1 cellular context compared by ENCODE assay signal in genomic region chr6:147207351-147207750, GRCh38.
TF ChIP-seq lines count a peak whose summit lies in the region.

No MANE protein-coding gene starts in this region.

TF ChIP-seq in GM12878, 131 proteins besides CTCF, POLR2A, EP300 and RAD21 (continued from another document):
- no peak for TF ChIP-seq IRF5 (IDR thresholded peaks at IDR 0.05; ENCODE audit: borderline replicate concordance)
- TF ChIP-seq RCOR1 (conservative IDR thresholded peaks at IDR 0.05; ENCODE audit: low read depth, low read length) = no peak
- no peak for TF ChIP-seq MXI1 (IDR thresholded peaks at IDR 0.05; ENCODE audit: low read depth, low read length)
- TF ChIP-seq NFXL1 (IDR thresholded peaks at IDR 0.05; ENCODE audit: borderline replicate concordance) = no peak
- TF ChIP-seq, protein P1, sequence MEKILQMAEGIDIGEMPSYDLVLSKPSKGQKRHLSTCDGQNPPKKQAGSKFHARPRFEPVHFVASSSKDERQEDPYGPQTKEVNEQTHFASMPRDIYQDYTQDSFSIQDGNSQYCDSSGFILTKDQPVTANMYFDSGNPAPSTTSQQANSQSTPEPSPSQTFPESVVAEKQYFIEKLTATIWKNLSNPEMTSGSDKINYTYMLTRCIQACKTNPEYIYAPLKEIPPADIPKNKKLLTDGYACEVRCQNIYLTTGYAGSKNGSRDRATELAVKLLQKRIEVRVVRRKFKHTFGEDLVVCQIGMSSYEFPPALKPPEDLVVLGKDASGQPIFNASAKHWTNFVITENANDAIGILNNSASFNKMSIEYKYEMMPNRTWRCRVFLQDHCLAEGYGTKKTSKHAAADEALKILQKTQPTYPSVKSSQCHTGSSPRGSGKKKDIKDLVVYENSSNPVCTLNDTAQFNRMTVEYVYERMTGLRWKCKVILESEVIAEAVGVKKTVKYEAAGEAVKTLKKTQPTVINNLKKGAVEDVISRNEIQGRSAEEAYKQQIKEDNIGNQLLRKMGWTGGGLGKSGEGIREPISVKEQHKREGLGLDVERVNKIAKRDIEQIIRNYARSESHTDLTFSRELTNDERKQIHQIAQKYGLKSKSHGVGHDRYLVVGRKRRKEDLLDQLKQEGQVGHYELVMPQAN (conservative IDR thresholded peaks at IDR 0.05) = no peak
- TF ChIP-seq NR2C1 (IDR thresholded peaks at IDR 0.05) = no peak
- no peak for TF ChIP-seq RAD51 (IDR thresholded peaks at IDR 0.05)
- TF ChIP-seq, protein P2, sequence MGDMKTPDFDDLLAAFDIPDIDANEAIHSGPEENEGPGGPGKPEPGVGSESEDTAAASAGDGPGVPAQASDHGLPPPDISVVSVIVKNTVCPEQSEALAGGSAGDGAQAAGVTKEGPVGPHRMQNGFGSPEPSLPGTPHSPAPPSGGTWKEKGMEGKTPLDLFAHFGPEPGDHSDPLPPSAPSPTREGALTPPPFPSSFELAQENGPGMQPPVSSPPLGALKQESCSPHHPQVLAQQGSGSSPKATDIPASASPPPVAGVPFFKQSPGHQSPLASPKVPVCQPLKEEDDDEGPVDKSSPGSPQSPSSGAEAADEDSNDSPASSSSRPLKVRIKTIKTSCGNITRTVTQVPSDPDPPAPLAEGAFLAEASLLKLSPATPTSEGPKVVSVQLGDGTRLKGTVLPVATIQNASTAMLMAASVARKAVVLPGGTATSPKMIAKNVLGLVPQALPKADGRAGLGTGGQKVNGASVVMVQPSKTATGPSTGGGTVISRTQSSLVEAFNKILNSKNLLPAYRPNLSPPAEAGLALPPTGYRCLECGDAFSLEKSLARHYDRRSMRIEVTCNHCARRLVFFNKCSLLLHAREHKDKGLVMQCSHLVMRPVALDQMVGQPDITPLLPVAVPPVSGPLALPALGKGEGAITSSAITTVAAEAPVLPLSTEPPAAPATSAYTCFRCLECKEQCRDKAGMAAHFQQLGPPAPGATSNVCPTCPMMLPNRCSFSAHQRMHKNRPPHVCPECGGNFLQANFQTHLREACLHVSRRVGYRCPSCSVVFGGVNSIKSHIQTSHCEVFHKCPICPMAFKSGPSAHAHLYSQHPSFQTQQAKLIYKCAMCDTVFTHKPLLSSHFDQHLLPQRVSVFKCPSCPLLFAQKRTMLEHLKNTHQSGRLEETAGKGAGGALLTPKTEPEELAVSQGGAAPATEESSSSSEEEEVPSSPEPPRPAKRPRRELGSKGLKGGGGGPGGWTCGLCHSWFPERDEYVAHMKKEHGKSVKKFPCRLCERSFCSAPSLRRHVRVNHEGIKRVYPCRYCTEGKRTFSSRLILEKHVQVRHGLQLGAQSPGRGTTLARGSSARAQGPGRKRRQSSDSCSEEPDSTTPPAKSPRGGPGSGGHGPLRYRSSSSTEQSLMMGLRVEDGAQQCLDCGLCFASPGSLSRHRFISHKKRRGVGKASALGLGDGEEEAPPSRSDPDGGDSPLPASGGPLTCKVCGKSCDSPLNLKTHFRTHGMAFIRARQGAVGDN (IDR thresholded peaks at IDR 0.05) = no peak
- TF ChIP-seq ZNF592 (IDR thresholded peaks at IDR 0.05) = no peak
- no peak for TF ChIP-seq ZNF274 (IDR thresholded peaks at IDR 0.05; ENCODE audit: insufficient read depth, insufficient read length)
- no peak for TF ChIP-seq KAT2A (conservative IDR thresholded peaks at IDR 0.05; ENCODE audit: control insufficient read depth, low read depth, low read length)
- TF ChIP-seq, protein P3, sequence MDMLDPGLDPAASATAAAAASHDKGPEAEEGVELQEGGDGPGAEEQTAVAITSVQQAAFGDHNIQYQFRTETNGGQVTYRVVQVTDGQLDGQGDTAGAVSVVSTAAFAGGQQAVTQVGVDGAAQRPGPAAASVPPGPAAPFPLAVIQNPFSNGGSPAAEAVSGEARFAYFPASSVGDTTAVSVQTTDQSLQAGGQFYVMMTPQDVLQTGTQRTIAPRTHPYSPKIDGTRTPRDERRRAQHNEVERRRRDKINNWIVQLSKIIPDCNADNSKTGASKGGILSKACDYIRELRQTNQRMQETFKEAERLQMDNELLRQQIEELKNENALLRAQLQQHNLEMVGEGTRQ (IDR thresholded peaks at IDR 0.05; ENCODE audit: borderline replicate concordance, low read depth, low read length) = no peak
- TF ChIP-seq, protein P4, sequence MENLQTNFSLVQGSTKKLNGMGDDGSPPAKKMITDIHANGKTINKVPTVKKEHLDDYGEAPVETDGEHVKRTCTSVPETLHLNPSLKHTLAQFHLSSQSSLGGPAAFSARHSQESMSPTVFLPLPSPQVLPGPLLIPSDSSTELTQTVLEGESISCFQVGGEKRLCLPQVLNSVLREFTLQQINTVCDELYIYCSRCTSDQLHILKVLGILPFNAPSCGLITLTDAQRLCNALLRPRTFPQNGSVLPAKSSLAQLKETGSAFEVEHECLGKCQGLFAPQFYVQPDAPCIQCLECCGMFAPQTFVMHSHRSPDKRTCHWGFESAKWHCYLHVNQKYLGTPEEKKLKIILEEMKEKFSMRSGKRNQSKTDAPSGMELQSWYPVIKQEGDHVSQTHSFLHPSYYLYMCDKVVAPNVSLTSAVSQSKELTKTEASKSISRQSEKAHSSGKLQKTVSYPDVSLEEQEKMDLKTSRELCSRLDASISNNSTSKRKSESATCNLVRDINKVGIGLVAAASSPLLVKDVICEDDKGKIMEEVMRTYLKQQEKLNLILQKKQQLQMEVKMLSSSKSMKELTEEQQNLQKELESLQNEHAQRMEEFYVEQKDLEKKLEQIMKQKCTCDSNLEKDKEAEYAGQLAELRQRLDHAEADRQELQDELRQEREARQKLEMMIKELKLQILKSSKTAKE (IDR thresholded peaks at IDR 0.05; ENCODE audit: low read depth, poor library complexity, severe bottlenecking) = no peak
- TF ChIP-seq, protein P5, sequence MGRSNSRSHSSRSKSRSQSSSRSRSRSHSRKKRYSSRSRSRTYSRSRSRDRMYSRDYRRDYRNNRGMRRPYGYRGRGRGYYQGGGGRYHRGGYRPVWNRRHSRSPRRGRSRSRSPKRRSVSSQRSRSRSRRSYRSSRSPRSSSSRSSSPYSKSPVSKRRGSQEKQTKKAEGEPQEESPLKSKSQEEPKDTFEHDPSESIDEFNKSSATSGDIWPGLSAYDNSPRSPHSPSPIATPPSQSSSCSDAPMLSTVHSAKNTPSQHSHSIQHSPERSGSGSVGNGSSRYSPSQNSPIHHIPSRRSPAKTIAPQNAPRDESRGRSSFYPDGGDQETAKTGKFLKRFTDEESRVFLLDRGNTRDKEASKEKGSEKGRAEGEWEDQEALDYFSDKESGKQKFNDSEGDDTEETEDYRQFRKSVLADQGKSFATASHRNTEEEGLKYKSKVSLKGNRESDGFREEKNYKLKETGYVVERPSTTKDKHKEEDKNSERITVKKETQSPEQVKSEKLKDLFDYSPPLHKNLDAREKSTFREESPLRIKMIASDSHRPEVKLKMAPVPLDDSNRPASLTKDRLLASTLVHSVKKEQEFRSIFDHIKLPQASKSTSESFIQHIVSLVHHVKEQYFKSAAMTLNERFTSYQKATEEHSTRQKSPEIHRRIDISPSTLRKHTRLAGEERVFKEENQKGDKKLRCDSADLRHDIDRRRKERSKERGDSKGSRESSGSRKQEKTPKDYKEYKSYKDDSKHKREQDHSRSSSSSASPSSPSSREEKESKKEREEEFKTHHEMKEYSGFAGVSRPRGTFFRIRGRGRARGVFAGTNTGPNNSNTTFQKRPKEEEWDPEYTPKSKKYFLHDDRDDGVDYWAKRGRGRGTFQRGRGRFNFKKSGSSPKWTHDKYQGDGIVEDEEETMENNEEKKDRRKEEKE (IDR thresholded peaks at IDR 0.05) = no peak
- TF ChIP-seq RBBP5 (conservative IDR thresholded peaks at IDR 0.05) = no peak
- no peak for TF ChIP-seq FOXK2 (IDR thresholded peaks at IDR 0.05)
- TF ChIP-seq, protein P6, sequence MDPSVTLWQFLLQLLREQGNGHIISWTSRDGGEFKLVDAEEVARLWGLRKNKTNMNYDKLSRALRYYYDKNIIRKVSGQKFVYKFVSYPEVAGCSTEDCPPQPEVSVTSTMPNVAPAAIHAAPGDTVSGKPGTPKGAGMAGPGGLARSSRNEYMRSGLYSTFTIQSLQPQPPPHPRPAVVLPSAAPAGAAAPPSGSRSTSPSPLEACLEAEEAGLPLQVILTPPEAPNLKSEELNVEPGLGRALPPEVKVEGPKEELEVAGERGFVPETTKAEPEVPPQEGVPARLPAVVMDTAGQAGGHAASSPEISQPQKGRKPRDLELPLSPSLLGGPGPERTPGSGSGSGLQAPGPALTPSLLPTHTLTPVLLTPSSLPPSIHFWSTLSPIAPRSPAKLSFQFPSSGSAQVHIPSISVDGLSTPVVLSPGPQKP (IDR thresholded peaks at IDR 0.05; ENCODE audit: low read depth, low read length) = no peak
- TF ChIP-seq, protein P7, sequence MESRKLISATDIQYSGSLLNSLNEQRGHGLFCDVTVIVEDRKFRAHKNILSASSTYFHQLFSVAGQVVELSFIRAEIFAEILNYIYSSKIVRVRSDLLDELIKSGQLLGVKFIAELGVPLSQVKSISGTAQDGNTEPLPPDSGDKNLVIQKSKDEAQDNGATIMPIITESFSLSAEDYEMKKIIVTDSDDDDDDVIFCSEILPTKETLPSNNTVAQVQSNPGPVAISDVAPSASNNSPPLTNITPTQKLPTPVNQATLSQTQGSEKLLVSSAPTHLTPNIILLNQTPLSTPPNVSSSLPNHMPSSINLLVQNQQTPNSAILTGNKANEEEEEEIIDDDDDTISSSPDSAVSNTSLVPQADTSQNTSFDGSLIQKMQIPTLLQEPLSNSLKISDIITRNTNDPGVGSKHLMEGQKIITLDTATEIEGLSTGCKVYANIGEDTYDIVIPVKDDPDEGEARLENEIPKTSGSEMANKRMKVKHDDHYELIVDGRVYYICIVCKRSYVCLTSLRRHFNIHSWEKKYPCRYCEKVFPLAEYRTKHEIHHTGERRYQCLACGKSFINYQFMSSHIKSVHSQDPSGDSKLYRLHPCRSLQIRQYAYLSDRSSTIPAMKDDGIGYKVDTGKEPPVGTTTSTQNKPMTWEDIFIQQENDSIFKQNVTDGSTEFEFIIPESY (IDR thresholded peaks at IDR 0.05) = no peak
- no peak for TF ChIP-seq NFYA (IDR thresholded peaks at IDR 0.05; ENCODE audit: borderline replicate concordance, low read depth, low read length)
